In the genomic region with DNA sequence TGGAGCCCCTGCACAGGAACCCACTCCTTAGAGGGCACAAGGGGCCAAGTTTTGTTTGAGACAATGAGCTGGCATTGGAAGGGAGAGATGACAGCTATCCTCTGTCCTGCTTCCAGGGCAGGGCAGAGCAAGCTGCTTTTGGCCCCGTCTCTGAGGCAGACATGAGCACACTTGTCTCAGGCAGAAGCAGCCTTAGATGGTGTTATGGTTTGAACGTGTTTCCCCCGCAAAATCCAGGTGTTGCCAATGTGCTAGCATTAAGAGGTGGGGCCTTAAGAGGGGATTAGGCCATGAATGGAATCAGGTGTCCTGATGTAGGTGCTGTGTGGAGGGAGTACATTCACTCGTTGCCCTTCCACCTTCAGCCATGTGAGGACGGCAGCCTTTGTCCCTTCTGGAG, we compare ENCODE assay signal across 1 cellular context.
TF ChIP-seq lines count a peak whose summit lies in the region.

No MANE protein-coding gene starts in this region.

TF ChIP-seq in GM23338, 12 proteins besides CTCF, POLR2A, EP300 and RAD21 (continued from another document):
- TF ChIP-seq, protein P1, sequence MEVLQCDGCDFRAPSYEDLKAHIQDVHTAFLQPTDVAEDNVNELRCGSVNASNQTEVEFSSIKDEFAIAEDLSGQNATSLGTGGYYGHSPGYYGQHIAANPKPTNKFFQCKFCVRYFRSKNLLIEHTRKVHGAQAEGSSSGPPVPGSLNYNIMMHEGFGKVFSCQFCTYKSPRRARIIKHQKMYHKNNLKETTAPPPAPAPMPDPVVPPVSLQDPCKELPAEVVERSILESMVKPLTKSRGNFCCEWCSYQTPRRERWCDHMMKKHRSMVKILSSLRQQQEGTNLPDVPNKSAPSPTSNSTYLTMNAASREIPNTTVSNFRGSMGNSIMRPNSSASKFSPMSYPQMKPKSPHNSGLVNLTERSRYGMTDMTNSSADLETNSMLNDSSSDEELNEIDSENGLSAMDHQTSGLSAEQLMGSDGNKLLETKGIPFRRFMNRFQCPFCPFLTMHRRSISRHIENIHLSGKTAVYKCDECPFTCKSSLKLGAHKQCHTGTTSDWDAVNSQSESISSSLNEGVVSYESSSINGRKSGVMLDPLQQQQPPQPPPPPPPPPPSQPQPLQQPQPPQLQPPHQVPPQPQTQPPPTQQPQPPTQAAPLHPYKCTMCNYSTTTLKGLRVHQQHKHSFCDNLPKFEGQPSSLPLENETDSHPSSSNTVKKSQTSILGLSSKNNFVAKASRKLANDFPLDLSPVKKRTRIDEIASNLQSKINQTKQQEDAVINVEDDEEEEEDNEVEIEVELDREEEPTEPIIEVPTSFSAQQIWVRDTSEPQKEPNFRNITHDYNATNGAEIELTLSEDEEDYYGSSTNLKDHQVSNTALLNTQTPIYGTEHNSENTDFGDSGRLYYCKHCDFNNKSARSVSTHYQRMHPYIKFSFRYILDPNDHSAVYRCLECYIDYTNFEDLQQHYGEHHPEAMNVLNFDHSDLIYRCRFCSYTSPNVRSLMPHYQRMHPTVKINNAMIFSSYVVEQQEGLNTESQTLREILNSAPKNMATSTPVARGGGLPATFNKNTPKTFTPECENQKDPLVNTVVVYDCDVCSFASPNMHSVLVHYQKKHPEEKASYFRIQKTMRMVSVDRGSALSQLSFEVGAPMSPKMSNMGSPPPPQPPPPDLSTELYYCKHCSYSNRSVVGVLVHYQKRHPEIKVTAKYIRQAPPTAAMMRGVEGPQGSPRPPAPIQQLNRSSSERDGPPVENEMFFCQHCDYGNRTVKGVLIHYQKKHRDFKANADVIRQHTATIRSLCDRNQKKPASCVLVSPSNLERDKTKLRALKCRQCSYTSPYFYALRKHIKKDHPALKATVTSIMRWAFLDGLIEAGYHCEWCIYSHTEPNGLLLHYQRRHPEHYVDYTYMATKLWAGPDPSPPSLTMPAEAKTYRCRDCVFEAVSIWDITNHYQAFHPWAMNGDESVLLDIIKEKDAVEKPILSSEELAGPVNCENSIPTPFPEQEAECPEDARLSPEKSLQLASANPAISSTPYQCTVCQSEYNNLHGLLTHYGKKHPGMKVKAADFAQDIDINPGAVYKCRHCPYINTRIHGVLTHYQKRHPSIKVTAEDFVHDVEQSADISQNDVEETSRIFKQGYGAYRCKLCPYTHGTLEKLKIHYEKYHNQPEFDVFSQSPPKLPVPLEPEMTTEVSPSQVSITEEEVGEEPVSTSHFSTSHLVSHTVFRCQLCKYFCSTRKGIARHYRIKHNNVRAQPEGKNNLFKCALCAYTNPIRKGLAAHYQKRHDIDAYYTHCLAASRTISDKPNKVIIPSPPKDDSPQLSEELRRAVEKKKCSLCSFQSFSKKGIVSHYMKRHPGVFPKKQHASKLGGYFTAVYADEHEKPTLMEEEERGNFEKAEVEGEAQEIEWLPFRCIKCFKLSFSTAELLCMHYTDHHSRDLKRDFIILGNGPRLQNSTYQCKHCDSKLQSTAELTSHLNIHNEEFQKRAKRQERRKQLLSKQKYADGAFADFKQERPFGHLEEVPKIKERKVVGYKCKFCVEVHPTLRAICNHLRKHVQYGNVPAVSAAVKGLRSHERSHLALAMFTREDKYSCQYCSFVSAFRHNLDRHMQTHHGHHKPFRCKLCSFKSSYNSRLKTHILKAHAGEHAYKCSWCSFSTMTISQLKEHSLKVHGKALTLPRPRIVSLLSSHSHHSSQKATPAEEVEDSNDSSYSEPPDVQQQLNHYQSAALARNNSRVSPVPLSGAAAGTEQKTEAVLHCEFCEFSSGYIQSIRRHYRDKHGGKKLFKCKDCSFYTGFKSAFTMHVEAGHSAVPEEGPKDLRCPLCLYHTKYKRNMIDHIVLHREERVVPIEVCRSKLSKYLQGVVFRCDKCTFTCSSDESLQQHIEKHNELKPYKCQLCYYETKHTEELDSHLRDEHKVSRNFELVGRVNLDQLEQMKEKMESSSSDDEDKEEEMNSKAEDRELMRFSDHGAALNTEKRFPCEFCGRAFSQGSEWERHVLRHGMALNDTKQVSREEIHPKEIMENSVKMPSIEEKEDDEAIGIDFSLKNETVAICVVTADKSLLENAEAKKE (CRISPR knock-in tag; IDR thresholded peaks at IDR 0.05): no peak
- TF ChIP-seq JUNB (IDR thresholded peaks at IDR 0.05; ENCODE audit: unreplicated experiment) (no peak), EZH2 (IDR thresholded peaks at IDR 0.05; ENCODE audit: low read depth, unreplicated experiment) (no peak)
